8 cellular contexts compared by ENCODE assay signal in the genomic region with DNA sequence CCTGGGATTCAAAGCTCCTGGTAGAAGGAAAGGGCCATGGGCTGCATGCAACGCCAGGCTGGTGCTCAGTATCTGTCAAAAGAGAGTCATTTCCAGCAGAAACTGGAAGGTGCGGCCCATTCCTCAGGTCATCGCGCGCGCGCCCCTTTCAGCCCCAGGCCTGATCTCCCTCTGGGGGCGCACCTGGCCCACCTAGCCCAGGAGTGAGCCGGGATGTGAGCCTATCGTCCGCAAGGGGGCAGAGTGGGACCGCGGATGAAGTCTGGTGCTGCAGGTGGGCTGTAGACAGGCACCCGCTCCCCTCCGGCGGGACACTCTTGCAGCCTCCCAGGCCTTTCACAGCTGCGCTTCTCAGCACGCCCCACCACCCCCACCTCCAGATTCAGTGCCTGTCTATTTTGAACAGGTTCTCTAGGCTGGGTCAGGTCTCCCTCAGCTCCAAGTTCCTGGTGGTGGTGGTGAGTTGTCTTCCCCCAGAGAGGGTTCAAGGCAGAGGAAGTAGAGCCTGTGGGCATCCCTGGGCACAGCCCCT. TPM values are rescaled to one million over a fixed set of nuclear protein-coding genes. Genes with fewer than 3 reads are reported as not detected.
DNase-seq lines count a peak whose midpoint lies in the region; ATAC-seq, FAIRE-seq and TF ChIP-seq lines count a peak whose summit lies in the region.

No MANE protein-coding gene starts in this region.

- H3K9me3 ChIP-seq in osteoblast (ENCODE audit: low read depth, low read length), result no peaks in the 10 kb centered on the region
- no peaks in the 10 kb centered on the region for H3K9me3 ChIP-seq in tibial artery

- no peak for FAIRE-seq in RCC 7860 (lab: Jason Lieb, UNC)

- peak; percentile 76 for ATAC-seq in GM19455 (IDR thresholded peaks at IDR 0.05; ENCODE audit: unreplicated experiment)

- no peak overlapping the region for H3K4me3 Mint-ChIP-seq in CD14-positive monocyte
- no peak overlapping the region for H3K4me3 Mint-ChIP-seq in activated T-helper 1 cell treated with anti-CD3 and anti-CD28 coated beads, Interleukin-12 subunit alpha, Interleukin-12 subunit beta, Interleukin-2, Interleukin-4 antibody, amounts not matched to agents 30 ng/mL and 10 ng/mL and 1 ng/mL, durations not matched to agents 14 hours and 24 hours and 36 hours

- H3K4me1 Mint-ChIP-seq in CD14-positive monocyte, result peaks cover 19% of the 10 kb centered on the region
- H3K4me1 Mint-ChIP-seq in activated T-helper 1 cell treated with anti-CD3 and anti-CD28 coated beads, Interleukin-12 subunit alpha, Interleukin-12 subunit beta, Interleukin-2, Interleukin-4 antibody, amounts not matched to agents 30 ng/mL and 10 ng/mL and 1 ng/mL, durations not matched to agents 14 hours and 24 hours and 36 hours (ENCODE audit: low read depth), result peaks cover 7% of the 10 kb centered on the region

- DNase-seq in CD14-positive monocyte (ENCODE audit: low spot score) (peak; percentile 66), HUDEP-2 (lab: John Stamatoyannopoulos, UW; ENCODE audit: unreplicated experiment in 76 of 76) (peak in 54 of 76 experiments; percentile 4 to 72 (median 48)), RCC 7860 (ENCODE audit: low spot score) (peak; percentile 44), fibroblast of the aortic adventitia (ENCODE audit: low read depth) (peak; percentile 54), osteoblast (ENCODE audit: insufficient read length, low spot score, missing footprints) (peak; percentile 97), tibial artery (peak; percentile 60 to 81)
- peak; percentile 77 for DNase-seq in activated T-helper 1 cell treated with anti-CD3 and anti-CD28 coated beads, Interleukin-12 subunit alpha, Interleukin-12 subunit beta, Interleukin-2, Interleukin-4 antibody, amounts not matched to agents 30 ng/mL and 10 ng/mL and 1 ng/mL, durations not matched to agents 14 hours and 24 hours and 36 hours (ENCODE audit: low spot score)

- H3K27me3 ChIP-seq in osteoblast (ENCODE audit: insufficient read depth, low read length) (peaks cover 5% of the 10 kb centered on the region), tibial artery (peaks cover 0 to 29% of the 10 kb centered on the region in 2 donors)

- H3K27ac ChIP-seq in osteoblast (ENCODE audit: low read depth, low read length) (no peak overlapping the region), tibial artery (no peak overlapping the region)

- no peaks in the 10 kb centered on the region for H3K9me3 Mint-ChIP-seq in CD14-positive monocyte
- H3K9me3 Mint-ChIP-seq in activated T-helper 1 cell treated with anti-CD3 and anti-CD28 coated beads, Interleukin-12 subunit alpha, Interleukin-12 subunit beta, Interleukin-2, Interleukin-4 antibody, amounts not matched to agents 30 ng/mL and 10 ng/mL and 1 ng/mL, durations not matched to agents 14 hours and 24 hours and 36 hours, result no peaks in the 10 kb centered on the region

- intact Hi-C loops in CD14-positive monocyte (cut with micrococcal nuclease) (loop anchor here in 1 of 2 donors (1.0 to 5.0 kb wide), 3 partner anchors 51 to 143 kb away; no protein-coding TSS in a partner anchor), tibial artery (cut with DNase I; ENCODE audit: low total_unique reads) (loop anchor here (1.0 to 5.0 kb wide), 2 partner anchors 51 to 143 kb away; no protein-coding TSS in a partner anchor)
- intact Hi-C loops in activated T-helper 1 cell treated with anti-CD3 and anti-CD28 coated beads, Interleukin-12 subunit alpha, Interleukin-12 subunit beta, Interleukin-2, Interleukin-4 antibody, amounts not matched to agents 30 ng/mL and 10 ng/mL and 1 ng/mL, durations not matched to agents 14 hours and 24 hours and 36 hours (cut with micrococcal nuclease), result loop anchor here (1.0 to 5.0 kb wide), 6 partner anchors 52 to 337 kb away; no protein-coding TSS in a partner anchor

- H2AFZ ChIP-seq in osteoblast (ENCODE audit: low read length), result no peak overlapping the region

- H3K4me3 ChIP-seq in fibroblast of the aortic adventitia (ENCODE audit: low read depth, low read length) (no peak overlapping the region), osteoblast (ENCODE audit: insufficient read depth, low read length) (no peak overlapping the region), tibial artery (no peak overlapping the region)

- no peaks in the 10 kb centered on the region for H3K36me3 ChIP-seq in osteoblast (ENCODE audit: insufficient read depth, low read length)
- H3K36me3 ChIP-seq in tibial artery, result no peaks in the 10 kb centered on the region

- no peaks in the 10 kb centered on the region for H3K36me3 Mint-ChIP-seq in CD14-positive monocyte
- H3K36me3 Mint-ChIP-seq in activated T-helper 1 cell treated with anti-CD3 and anti-CD28 coated beads, Interleukin-12 subunit alpha, Interleukin-12 subunit beta, Interleukin-2, Interleukin-4 antibody, amounts not matched to agents 30 ng/mL and 10 ng/mL and 1 ng/mL, durations not matched to agents 14 hours and 24 hours and 36 hours (ENCODE audit: low read depth), result no peaks in the 10 kb centered on the region

- H3K27me3 Mint-ChIP-seq in CD14-positive monocyte (ENCODE audit: low read depth in 3 of 3), result peaks cover 2 to 7% (median 6%) of the 10 kb centered on the region in 3 donors
- H3K27me3 Mint-ChIP-seq in activated T-helper 1 cell treated with anti-CD3 and anti-CD28 coated beads, Interleukin-12 subunit alpha, Interleukin-12 subunit beta, Interleukin-2, Interleukin-4 antibody, amounts not matched to agents 30 ng/mL and 10 ng/mL and 1 ng/mL, durations not matched to agents 14 hours and 24 hours and 36 hours (ENCODE audit: insufficient read depth), result peaks cover 9% of the 10 kb centered on the region

- no peak overlapping the region for H3K27ac Mint-ChIP-seq in CD14-positive monocyte
- no peak overlapping the region for H3K27ac Mint-ChIP-seq in activated T-helper 1 cell treated with anti-CD3 and anti-CD28 coated beads, Interleukin-12 subunit alpha, Interleukin-12 subunit beta, Interleukin-2, Interleukin-4 antibody, amounts not matched to agents 30 ng/mL and 10 ng/mL and 1 ng/mL, durations not matched to agents 14 hours and 24 hours and 36 hours

- H3K4me1 ChIP-seq in osteoblast (ENCODE audit: insufficient read depth, low read length), result peaks cover 14% of the 10 kb centered on the region
- peaks cover 0 to 27% (median 21%) of the 10 kb centered on the region in 4 donors for H3K4me1 ChIP-seq in tibial artery

- H3K4me2 ChIP-seq in osteoblast (ENCODE audit: insufficient read depth, low read length), result no peak overlapping the region

- TF ChIP-seq CTCF in CD14-positive monocyte (IDR thresholded peaks at IDR 0.05) (peak; percentile 95), fibroblast of the aortic adventitia (IDR thresholded peaks at IDR 0.05; ENCODE audit: insufficient read depth, low read length) (peak; percentile 88), osteoblast (IDR thresholded peaks at IDR 0.05; ENCODE audit: extremely low read depth, low read depth, low read length) (peak; percentile 80), tibial artery (IDR thresholded peaks at IDR 0.05) (peak; percentile 84 to 98)

- no peaks in the 10 kb centered on the region for H3K79me2 ChIP-seq in osteoblast (ENCODE audit: insufficient read depth, low read length)

- no peaks in the 10 kb centered on the region for H4K20me1 ChIP-seq in osteoblast (ENCODE audit: insufficient read depth, low read length)

RNA-seq across cellular contexts. Expression of gene RPL29, which starts 5.8 kb away (rescaled TPM):
- polyA plus RNA-seq in CD14-positive monocyte, result 100 to 1,000 TPM; 753 to 856 TPM
- 1,590 and 1,596 TPM in 2 replicates for total RNA-seq in activated T-helper 1 cell treated with anti-CD3 and anti-CD28 coated beads, Interleukin-12 subunit alpha, Interleukin-12 subunit beta, Interleukin-2, Interleukin-4 antibody, amounts not matched to agents 30 ng/mL and 10 ng/mL and 1 ng/mL, durations not matched to agents 14 hours and 24 hours and 36 hours
- total RNA-seq in fibroblast of the aortic adventitia (ENCODE audit: low replicate concordance), result 155 and 1,532 TPM in 2 replicates
- total RNA-seq in osteoblast, result 824 and 862 TPM in 2 replicates

RNA-seq across cellular contexts. Expression of gene ACY1, which starts 18.2 kb away (rescaled TPM):
- 10 to 100 TPM; 14.5 to 18.0 TPM for polyA plus RNA-seq in CD14-positive monocyte
- total RNA-seq in activated T-helper 1 cell treated with anti-CD3 and anti-CD28 coated beads, Interleukin-12 subunit alpha, Interleukin-12 subunit beta, Interleukin-2, Interleukin-4 antibody, amounts not matched to agents 30 ng/mL and 10 ng/mL and 1 ng/mL, durations not matched to agents 14 hours and 24 hours and 36 hours, result 58.0 and 58.5 TPM in 2 replicates
- total RNA-seq in fibroblast of the aortic adventitia (ENCODE audit: low replicate concordance), result 26.7 and 28.7 TPM in 2 replicates
- 35.7 and 37.6 TPM in 2 replicates for total RNA-seq in osteoblast

RNA-seq across cellular contexts. Expression of gene ABHD14A, which starts 26.6 kb away (rescaled TPM):
- polyA plus RNA-seq in CD14-positive monocyte, result 10 to 100 TPM; 11.7 to 13.2 TPM
- 12.8 and 13.3 TPM in 2 replicates for total RNA-seq in activated T-helper 1 cell treated with anti-CD3 and anti-CD28 coated beads, Interleukin-12 subunit alpha, Interleukin-12 subunit beta, Interleukin-2, Interleukin-4 antibody, amounts not matched to agents 30 ng/mL and 10 ng/mL and 1 ng/mL, durations not matched to agents 14 hours and 24 hours and 36 hours
- 7.4 and 13.8 TPM in 2 replicates for total RNA-seq in fibroblast of the aortic adventitia (ENCODE audit: low replicate concordance)
- 16.5 and 18.8 TPM in 2 replicates for total RNA-seq in osteoblast

RNA-seq across cellular contexts. Expression of gene ABHD14B, which starts 27.7 kb away (rescaled TPM):
- polyA plus RNA-seq in CD14-positive monocyte, result 10 to 100 TPM; 20.3 to 23.4 TPM
- 37.9 and 38.0 TPM in 2 replicates for total RNA-seq in activated T-helper 1 cell treated with anti-CD3 and anti-CD28 coated beads, Interleukin-12 subunit alpha, Interleukin-12 subunit beta, Interleukin-2, Interleukin-4 antibody, amounts not matched to agents 30 ng/mL and 10 ng/mL and 1 ng/mL, durations not matched to agents 14 hours and 24 hours and 36 hours
- 11.0 and 36.3 TPM in 2 replicates for total RNA-seq in fibroblast of the aortic adventitia (ENCODE audit: low replicate concordance)
- 38.7 and 44.2 TPM in 2 replicates for total RNA-seq in osteoblast

RNA-seq across cellular contexts. Expression of gene PCBP4, which starts 34.3 kb away (rescaled TPM):
- under 1 TPM; 0.09 to 0.22 TPM for polyA plus RNA-seq in CD14-positive monocyte
- total RNA-seq in activated T-helper 1 cell treated with anti-CD3 and anti-CD28 coated beads, Interleukin-12 subunit alpha, Interleukin-12 subunit beta, Interleukin-2, Interleukin-4 antibody, amounts not matched to agents 30 ng/mL and 10 ng/mL and 1 ng/mL, durations not matched to agents 14 hours and 24 hours and 36 hours, result 14.8 and 18.0 TPM in 2 replicates
- 19.0 and 33.3 TPM in 2 replicates for total RNA-seq in fibroblast of the aortic adventitia (ENCODE audit: low replicate concordance)
- 19.7 and 22.4 TPM in 2 replicates for total RNA-seq in osteoblast

Comparison
In these comparisons a context has a peak if more than half of its experiments do, and no peak if none do; other contexts are left out.
1. DNase-seq: peak in every context shown above with its lines; median percentile 97 in osteoblast; 77 in activated T-helper 1 cell treated with anti-CD3 and anti-CD28 coated beads, Interleukin-12 subunit alpha, Interleukin-12 subunit beta, Interleukin-2, Interleukin-4 antibody, amounts not matched to agents 30 ng/mL and 10 ng/mL and 1 ng/mL, durations not matched to agents 14 hours and 24 hours and 36 hours; 70 in tibial artery; 66 in CD14-positive monocyte; 54 in fibroblast of the aortic adventitia; 48 in HUDEP-2; 44 in RCC 7860.